In genomic region chr6:56862415-56863175, GRCh38 we compare ENCODE assay signal across 12 cellular contexts.
DNase-seq lines count a peak whose midpoint lies in the region; ATAC-seq and TF ChIP-seq lines count a peak whose summit lies in the region.
"Had no signal": no experiment of that assay in that cellular context is flagged by ENCODE, and none has a peak within 500 bp of the region (broad histone marks: within the 10 kb centered on the region; RNA-seq: fewer than 3 reads in every experiment).

No MANE protein-coding gene starts in this region.

- H3K9me3 Mint-ChIP-seq in H9: no peaks in the 10 kb centered on the region

- H3K14ac ChIP-seq in H9 (ENCODE audit: insufficient read depth, low read length): no peak overlapping the region

- H3K4me2 ChIP-seq in H9 (ENCODE audit: insufficient read depth, insufficient read length, low read length): no peak overlapping the region

- H2BK12ac ChIP-seq in H9 (ENCODE audit: insufficient read length, low read depth, low read length): no peak overlapping the region

- peaks cover 23 to 27% of the 10 kb centered on the region in 2 experiments for H3K4me1 Mint-ChIP-seq in H9
- H3K4me1 Mint-ChIP-seq: B cell had no signal

- H2AK5ac ChIP-seq in H9 (ENCODE audit: insufficient read length, low read length): no peak overlapping the region

- H3K56ac ChIP-seq in H9 (ENCODE audit: insufficient read length, low read depth, low read length): no peak overlapping the region

- peak overlapping the region; percentile 41 for H3K27ac ChIP-seq in epithelial cell of prostate
- H3K27ac ChIP-seq in H9 (ENCODE audit: insufficient read length, low read depth, low read length): no peak overlapping the region
- peak overlapping the region in 2 of 4 donors; percentile 7 to 50 for H3K27ac ChIP-seq in Peyer's patch

- H4K5ac ChIP-seq in H9 (ENCODE audit: insufficient read length, low read depth, low read length): no peak overlapping the region

- no peaks in the 10 kb centered on the region; the same call in 1 of the 2 replicates for H3K27me3 Mint-ChIP-seq in H9 (ENCODE audit: low read depth)

- no peaks in the 10 kb centered on the region for H3K27me3 ChIP-seq in H9 (ENCODE audit: insufficient read depth, low read length)
- no peaks in the 10 kb centered on the region for H3K27me3 ChIP-seq in Peyer's patch

- no peak overlapping the region for H2BK5ac ChIP-seq in H9 (ENCODE audit: insufficient read length, low read length)

- H3K4me1 ChIP-seq in H9 (ENCODE audit: insufficient read depth, low read length) (peaks cover 7% of the 10 kb centered on the region; the same call in 1 of the 2 replicates), Peyer's patch (peaks cover 0 to 34% (median 0%) of the 10 kb centered on the region in 4 donors)

- H3K9me3 ChIP-seq in H9 (ENCODE audit: control insufficient read depth, low read depth, low read length) (no peaks in the 10 kb centered on the region), Peyer's patch (no peaks in the 10 kb centered on the region)

- no peak overlapping the region for H3K4me3 Mint-ChIP-seq in H9
- H3K4me3 Mint-ChIP-seq: B cell had no signal

- no peak overlapping the region for H3K27ac Mint-ChIP-seq in H9
- H3K27ac Mint-ChIP-seq: B cell had no signal

- no peak overlapping the region for H2BK15ac ChIP-seq in H9 (ENCODE audit: low read depth, low read length)

- no peak overlapping the region for H2BK20ac ChIP-seq in H9 (ENCODE audit: low read depth, low read length, poor library complexity, severe bottlenecking)

- H3K23ac ChIP-seq in H9 (ENCODE audit: insufficient read length, low read depth, low read length): no peak overlapping the region

- no peaks in the 10 kb centered on the region for H3K23me2 ChIP-seq in H9 (ENCODE audit: insufficient read length, low read depth, low read length, poor library complexity, severe bottlenecking)

- H3K79me1 ChIP-seq in H9 (ENCODE audit: insufficient read depth, low read depth, low read length, poor library complexity, severe bottlenecking): no peaks in the 10 kb centered on the region

- H3K36me3 ChIP-seq in Peyer's patch: no peaks in the 10 kb centered on the region

- H2AFZ ChIP-seq in H9 (ENCODE audit: low read length): no peak overlapping the region

- DNase-seq in A172 (ENCODE audit: low spot score): peak; percentile 67
- peak; percentile 62 for DNase-seq in LHCN-M2 (ENCODE audit: low read depth)
- DNase-seq in epithelial cell of prostate (ENCODE audit: low read depth, low spot score): no peak
- DNase-seq in NCI-H187 treated with DMSO at 0.1 percent for 48 hours (lab: John Stamatoyannopoulos, UW): no peak
- no peak for DNase-seq in H9
- no peak for DNase-seq in NK-92 (lab: John Stamatoyannopoulos, UW; ENCODE audit: unreplicated experiment)
- no peak for DNase-seq in Peyer's patch
- DNase-seq: caudate nucleus, NCI-H146, nucleus accumbens had no signal

- TF ChIP-seq CTCF in H9 (conservative IDR thresholded peaks at IDR 0.05): no peak
- no peak for TF ChIP-seq CTCF in Peyer's patch (IDR thresholded peaks at IDR 0.05)

- WGBS in H9 (ENCODE audit: extremely low coverage, insufficient read length, low lambda C conversion rate): no CpG with 5 or more reads among the region's 3 CpGs

- no peak overlapping the region for H3T11ph ChIP-seq in H9 (ENCODE audit: low read length)

- no peak overlapping the region for H3K4ac ChIP-seq in H9 (ENCODE audit: low read depth, low read length)

- no peaks in the 10 kb centered on the region for H3K36me3 Mint-ChIP-seq in H9 (ENCODE audit: insufficient read depth in 1 of 3, low read depth in 3 of 3)

- no peaks in the 10 kb centered on the region for H3K79me2 ChIP-seq in H9 (ENCODE audit: insufficient read depth, low read length)

- no peaks in the 10 kb centered on the region for H4K20me1 ChIP-seq in H9 (ENCODE audit: control insufficient read depth, insufficient read depth, insufficient read length)

- no peak overlapping the region for H3K18ac ChIP-seq in H9 (ENCODE audit: insufficient read length, low read depth, low read length)

- no peak overlapping the region for H4K91ac ChIP-seq in H9 (ENCODE audit: insufficient read length, low read depth, low read length)

- H2BK120ac ChIP-seq in H9 (ENCODE audit: low read depth, low read length, poor library complexity, severe bottlenecking): no peak overlapping the region

- peak; percentile 49 for ATAC-seq in GM19452 (IDR thresholded peaks at IDR 0.05; ENCODE audit: unreplicated experiment)

- TF ChIP-seq POLR2A in Peyer's patch (IDR thresholded peaks at IDR 0.05): no peak

- no peak overlapping the region for H3K4me3 ChIP-seq in Peyer's patch

- no peak overlapping the region for H3K9ac ChIP-seq in H9 (ENCODE audit: extremely low read depth, insufficient read length, low read length)

- no peak overlapping the region for H4K8ac ChIP-seq in H9 (replicated peaks; ENCODE audit: insufficient read length, low read depth, low read length)

Comparison
In these comparisons a context has a peak if more than half of its experiments do, and no peak if none do; other contexts are left out.
1. DNase-seq: peak in A172 (single experiment) and LHCN-M2 (single experiment); none in epithelial cell of prostate (single experiment), NCI-H187 treated with DMSO at 0.1 percent for 48 hours (single experiment), H9 (single experiment), NK-92 (single experiment) and Peyer's patch (0 of 3).